In the genomic region with DNA sequence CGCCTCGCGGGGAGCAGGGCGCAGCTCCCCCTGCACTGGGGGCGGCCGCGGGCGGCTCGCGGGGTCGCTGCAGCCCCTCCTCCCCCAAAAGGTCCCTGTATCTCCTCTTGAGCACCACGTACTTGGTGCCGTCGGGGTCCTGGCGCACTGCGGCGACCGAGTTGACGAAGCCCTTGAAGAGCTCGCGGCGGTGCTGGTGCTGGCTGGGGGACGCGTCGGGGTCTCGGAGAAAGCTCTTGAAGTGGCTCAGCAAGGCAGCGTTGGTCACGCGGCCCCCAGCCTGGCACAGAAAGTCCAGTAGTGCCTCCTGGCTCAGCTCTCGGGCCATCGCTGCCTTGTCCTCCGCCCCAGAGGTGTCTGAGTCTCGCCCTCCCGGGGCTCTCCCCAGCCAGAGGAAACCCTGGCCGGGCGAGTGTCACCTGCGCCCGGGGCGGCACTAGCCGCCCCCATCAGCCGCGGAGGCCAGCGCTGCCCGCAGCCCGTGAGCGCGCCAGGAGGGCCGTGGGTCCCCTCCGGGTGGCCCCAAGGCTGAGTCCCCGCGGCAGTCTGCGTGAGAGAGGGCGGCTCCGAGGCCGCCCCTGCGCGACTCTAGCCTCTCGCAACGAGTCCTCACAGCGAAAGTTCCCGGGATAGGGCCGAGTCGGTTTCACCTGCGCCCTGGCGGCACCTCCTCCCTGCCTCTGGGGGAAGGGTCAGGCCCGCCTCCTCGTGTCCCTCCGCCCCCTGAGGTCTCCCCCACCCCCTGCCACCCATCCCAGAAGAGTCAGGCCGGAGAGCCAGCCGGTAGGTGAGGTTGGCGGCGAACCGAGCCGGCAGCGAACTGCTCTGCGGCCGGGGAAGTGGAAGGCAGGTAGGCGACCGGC, we compare ENCODE assay signal across 8 cellular contexts.
DNase-seq lines count a peak whose midpoint lies in the region; ATAC-seq and TF ChIP-seq lines count a peak whose summit lies in the region.

A gene with protein sequence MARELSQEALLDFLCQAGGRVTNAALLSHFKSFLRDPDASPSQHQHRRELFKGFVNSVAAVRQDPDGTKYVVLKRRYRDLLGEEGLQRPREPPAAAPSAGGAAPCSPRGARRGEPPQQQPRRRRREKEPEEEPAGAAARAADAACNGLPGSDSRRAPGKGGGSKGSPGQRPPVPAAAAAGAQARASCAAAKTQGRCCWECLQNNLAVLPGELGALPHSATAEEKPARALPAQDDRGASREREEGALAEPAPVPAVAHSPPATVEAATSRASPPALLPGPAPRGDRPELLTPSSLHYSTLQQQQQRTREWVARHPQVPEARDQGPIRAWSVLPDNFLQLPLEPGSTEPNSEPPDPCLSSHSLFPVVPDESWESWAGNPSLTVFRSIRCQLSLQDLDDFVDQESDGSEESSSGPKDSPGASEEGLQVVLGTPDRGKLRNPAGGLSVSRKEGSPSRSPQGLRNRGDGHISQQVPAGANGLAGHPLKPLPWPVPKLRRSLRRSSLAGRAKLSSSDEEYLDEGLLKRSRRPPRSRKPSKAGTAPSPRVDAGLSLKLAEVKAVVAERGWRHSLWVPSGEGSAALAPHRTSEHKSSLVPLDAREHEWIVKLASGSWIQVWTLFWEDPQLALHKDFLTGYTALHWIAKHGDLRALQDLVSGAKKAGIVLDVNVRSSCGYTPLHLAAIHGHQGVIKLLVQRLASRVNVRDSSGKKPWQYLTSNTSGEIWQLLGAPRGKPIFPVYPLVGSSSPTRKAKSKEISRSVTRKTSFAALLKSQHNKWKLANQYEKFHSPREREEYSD (minus strand): TSS at position 623 of the 863 bp plus-strand sequence. CDS start 295 bp downstream, at position 328.

- peak; percentile 53 to 67 for DNase-seq in NCI-H187 (lab: John Stamatoyannopoulos, UW)
- DNase-seq in activated T-cell treated with anti-CD3 and anti-CD28 coated beads, Interleukin-2, amount 50 U/mL, for 48 hours, result peak; percentile 44 to 54
- DNase-seq in fibroblast of pulmonary artery (ENCODE audit: low read depth), result no peak

- H3K4me3 ChIP-seq in fibroblast of pulmonary artery (replicated peaks; ENCODE audit: low read depth, low read length) (peak within 1 kb of the TSS; percentile 30), neuron (ENCODE audit: low read length) (peak within 1 kb of the TSS; percentile 39)

- H2AFZ ChIP-seq in neuron (ENCODE audit: low read depth, low read length), result peak within 1 kb of the TSS; percentile 99

- H3K27ac ChIP-seq in 22Rv1, result peak within 1 kb of the TSS; percentile 82

- TF ChIP-seq CTCF in 22Rv1 (IDR thresholded peaks at IDR 0.05) (no peak), fibroblast of pulmonary artery (IDR thresholded peaks at IDR 0.05; ENCODE audit: low read length, missing control alignments) (no peak)

- peaks cover 9% of the 10 kb centered on the region for H3K4me1 ChIP-seq in neuron (ENCODE audit: insufficient read depth, low read length)

- no peaks in the 10 kb centered on the region for H3K36me3 ChIP-seq in neuron (ENCODE audit: insufficient read depth, low read length)

- peaks cover 9% of the 10 kb centered on the region for H3K9me3 ChIP-seq in neuron (ENCODE audit: low read length)

- peaks cover 78% of the 10 kb centered on the region for H3K27me3 ChIP-seq in neuron (ENCODE audit: insufficient read depth, low read length)

- ATAC-seq in GM19035 (IDR thresholded peaks at IDR 0.05; ENCODE audit: unreplicated experiment), result peak; percentile 47
- no peak for ATAC-seq in HG03460 (IDR thresholded peaks at IDR 0.05; ENCODE audit: unreplicated experiment)
- no peak for ATAC-seq in GM21423 (IDR thresholded peaks at IDR 0.05; ENCODE audit: unreplicated experiment)
